ENCODE assay signal across 11 cellular contexts in the genomic region with DNA sequence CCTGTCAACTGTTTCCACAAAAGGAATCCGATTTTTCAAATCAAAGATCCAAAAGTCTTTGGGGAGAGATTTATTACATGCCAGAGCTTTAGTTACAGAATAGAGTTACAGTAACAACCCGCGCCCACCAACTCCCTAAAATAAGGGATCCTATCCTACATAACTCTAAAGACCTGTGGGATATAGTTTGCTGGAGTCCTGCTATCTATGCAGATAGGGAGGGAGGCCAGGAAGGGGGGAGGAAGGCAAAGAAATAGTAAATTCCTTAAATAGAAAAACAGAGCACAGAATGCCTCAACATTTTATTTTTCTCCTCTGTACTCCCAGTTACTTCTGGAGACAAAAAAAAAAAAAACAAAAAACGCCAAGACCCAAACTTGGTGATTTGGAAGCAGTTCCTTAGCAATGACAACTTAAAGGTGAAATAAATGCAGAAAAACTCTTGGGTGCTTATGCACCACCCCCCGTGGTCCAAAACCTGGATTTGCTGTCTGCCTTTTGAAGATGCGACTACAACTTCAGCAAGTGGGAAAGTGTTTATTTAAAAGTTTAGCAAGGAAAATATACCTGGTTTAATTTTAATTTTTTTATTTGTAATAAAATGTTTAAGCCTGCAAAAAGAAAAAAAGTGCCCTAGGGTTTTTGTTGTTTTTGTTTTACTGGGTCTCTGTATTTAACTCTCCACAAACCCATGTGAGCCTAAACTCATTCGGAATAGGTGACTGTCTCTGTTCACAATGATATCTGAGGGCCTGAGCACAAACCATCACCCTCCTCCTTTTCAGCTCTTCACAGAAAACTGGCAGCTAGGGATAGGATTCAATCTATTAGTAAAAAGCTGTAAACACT. TPM values are rescaled to one million over a fixed set of nuclear protein-coding genes. Genes with fewer than 3 reads are reported as not detected.
DNase-seq lines count a peak whose midpoint lies in the region; ATAC-seq and TF ChIP-seq lines count a peak whose summit lies in the region.
"Had no signal": no experiment of that assay in that cellular context is flagged by ENCODE, and none has a peak within 500 bp of the region (broad histone marks: within the 10 kb centered on the region; RNA-seq: fewer than 3 reads in every experiment).

No MANE protein-coding gene starts in this region.

- H3K36me3 ChIP-seq in mesenchymal stem cell (ENCODE audit: control insufficient read depth in 1 of 2, insufficient read depth in 2 of 2, low read depth in 1 of 2, low read length in 2 of 2) = no peaks in the 10 kb centered on the region

- no peak overlapping the region for H3K18ac ChIP-seq in mesenchymal stem cell (ENCODE audit: low read depth in 1 of 2, low read length in 2 of 2)

- H3K4me1 Mint-ChIP-seq in HFFc6 (ENCODE audit: low read depth) = peaks cover 61% of the 10 kb centered on the region
- H3K4me1 Mint-ChIP-seq in activated T-helper 1 cell treated with anti-CD3 and anti-CD28 coated beads, Interleukin-12 subunit alpha, Interleukin-12 subunit beta, Interleukin-2, Interleukin-4 antibody, amounts not matched to agents 30 ng/mL and 10 ng/mL and 1 ng/mL, durations not matched to agents 14 hours and 24 hours and 36 hours (ENCODE audit: low read depth) = peaks cover 6% of the 10 kb centered on the region

- no peak overlapping the region for H2BK15ac ChIP-seq in mesenchymal stem cell (ENCODE audit: low read depth, poor library complexity, severe bottlenecking)

- H3K4me3 Mint-ChIP-seq in HFFc6 = peak overlapping the region; percentile 88
- H3K4me3 Mint-ChIP-seq in activated T-helper 1 cell treated with anti-CD3 and anti-CD28 coated beads, Interleukin-12 subunit alpha, Interleukin-12 subunit beta, Interleukin-2, Interleukin-4 antibody, amounts not matched to agents 30 ng/mL and 10 ng/mL and 1 ng/mL, durations not matched to agents 14 hours and 24 hours and 36 hours = no peak overlapping the region
- H3K4me3 Mint-ChIP-seq: activated B cell treated with CpG ODN at 0.5 μM for 24 hours had no signal

- no peak overlapping the region for H2AK5ac ChIP-seq in mesenchymal stem cell (ENCODE audit: low read length, severe bottlenecking)

- H2BK120ac ChIP-seq in mesenchymal stem cell (ENCODE audit: low read depth, low read length) = no peak overlapping the region

- 34% methylated on average over 2 of the region's 7 CpGs for WGBS in mesenchymal stem cell

- H2AFZ ChIP-seq in mesenchymal stem cell (ENCODE audit: low read depth, low read length) = no peak overlapping the region

- no peak for DNase-seq in AG10803 (ENCODE audit: low read depth)
- no peak for DNase-seq in HFFc6
- DNase-seq in astrocyte of the hippocampus (ENCODE audit: low read depth, low spot score) = peak; percentile 33
- DNase-seq in mesenchymal stem cell = no peak
- DNase-seq in putamen (ENCODE audit: low spot score) = no peak
- DNase-seq in activated T-helper 1 cell treated with anti-CD3 and anti-CD28 coated beads, Interleukin-12 subunit alpha, Interleukin-12 subunit beta, Interleukin-2, Interleukin-4 antibody, amounts not matched to agents 30 ng/mL and 10 ng/mL and 1 ng/mL, durations not matched to agents 14 hours and 24 hours and 36 hours (ENCODE audit: low spot score) = no peak
- DNase-seq in NCI-H1436 treated with DMSO at 0.1 percent for 48 hours (lab: John Stamatoyannopoulos, UW) = no peak
- DNase-seq: activated B cell treated with CpG ODN at 0.5 μM for 24 hours, caudate nucleus, NCI-H1694 had no signal

- peaks cover 1% of the 10 kb centered on the region for H3K79me1 ChIP-seq in mesenchymal stem cell (replicated peaks; ENCODE audit: low read length, poor library complexity, severe bottlenecking)

- no peak overlapping the region for H2BK12ac ChIP-seq in mesenchymal stem cell (ENCODE audit: low read length in 2 of 2)

- H3K27me3 ChIP-seq in mesenchymal stem cell (ENCODE audit: control insufficient read depth in 1 of 2, insufficient read depth in 1 of 2, low read length in 2 of 2) = peaks cover 5 to 97% of the 10 kb centered on the region in 2 experiments

- no peak overlapping the region for H3K14ac ChIP-seq in mesenchymal stem cell (ENCODE audit: low read length in 2 of 2)

- H4K8ac ChIP-seq in mesenchymal stem cell (ENCODE audit: low read length) = no peak overlapping the region

- no peaks in the 10 kb centered on the region for H3K9me3 Mint-ChIP-seq in HFFc6
- no peaks in the 10 kb centered on the region for H3K9me3 Mint-ChIP-seq in activated T-helper 1 cell treated with anti-CD3 and anti-CD28 coated beads, Interleukin-12 subunit alpha, Interleukin-12 subunit beta, Interleukin-2, Interleukin-4 antibody, amounts not matched to agents 30 ng/mL and 10 ng/mL and 1 ng/mL, durations not matched to agents 14 hours and 24 hours and 36 hours

- TF ChIP-seq CTCF in AG10803 (conservative IDR thresholded peaks at IDR 0.05; ENCODE audit: low read length) = no peak
- no peak for TF ChIP-seq CTCF in HFFc6 (IDR thresholded peaks at IDR 0.05)

- H3K36me3 Mint-ChIP-seq in HFFc6 (ENCODE audit: low read depth) = peaks cover 5% of the 10 kb centered on the region
- peaks cover 3% of the 10 kb centered on the region for H3K36me3 Mint-ChIP-seq in activated T-helper 1 cell treated with anti-CD3 and anti-CD28 coated beads, Interleukin-12 subunit alpha, Interleukin-12 subunit beta, Interleukin-2, Interleukin-4 antibody, amounts not matched to agents 30 ng/mL and 10 ng/mL and 1 ng/mL, durations not matched to agents 14 hours and 24 hours and 36 hours (ENCODE audit: low read depth)

- peaks cover 17% of the 10 kb centered on the region for H3K4me1 ChIP-seq in mesenchymal stem cell (ENCODE audit: control insufficient read depth, insufficient read depth, low read depth, low read length)

- peak overlapping the region; percentile 35 for H3K9ac ChIP-seq in mesenchymal stem cell (ENCODE audit: low read length)

- intact Hi-C loops in activated T-helper 1 cell treated with anti-CD3 and anti-CD28 coated beads, Interleukin-12 subunit alpha, Interleukin-12 subunit beta, Interleukin-2, Interleukin-4 antibody, amounts not matched to agents 30 ng/mL and 10 ng/mL and 1 ng/mL, durations not matched to agents 14 hours and 24 hours and 36 hours (cut with micrococcal nuclease) = no loop called here

- peak overlapping the region; percentile 86 for H3K27ac ChIP-seq in mesenchymal stem cell (ENCODE audit: low read length, poor library complexity, severe bottlenecking)

- H2BK5ac ChIP-seq in mesenchymal stem cell (ENCODE audit: low read depth, low read length, poor library complexity, severe bottlenecking) = no peak overlapping the region

- no peak for ATAC-seq in HG03039 (IDR thresholded peaks at IDR 0.05; ENCODE audit: unreplicated experiment)

- H3K9me3 ChIP-seq in mesenchymal stem cell (ENCODE audit: control insufficient read depth, low read length) = no peaks in the 10 kb centered on the region

- H3K4me3 ChIP-seq in AG10803 (ENCODE audit: low read length) (peak overlapping the region; percentile 61), mesenchymal stem cell (ENCODE audit: insufficient read depth in 1 of 2, low read depth in 1 of 2, low read length in 2 of 2) (no peak overlapping the region)

- H3K23ac ChIP-seq in mesenchymal stem cell (ENCODE audit: low read length in 2 of 2) = no peak overlapping the region

- H3K27me3 Mint-ChIP-seq in HFFc6 (ENCODE audit: insufficient read depth) = no peaks in the 10 kb centered on the region; the same call in none of the 2 replicates
- peaks cover 83% of the 10 kb centered on the region for H3K27me3 Mint-ChIP-seq in activated T-helper 1 cell treated with anti-CD3 and anti-CD28 coated beads, Interleukin-12 subunit alpha, Interleukin-12 subunit beta, Interleukin-2, Interleukin-4 antibody, amounts not matched to agents 30 ng/mL and 10 ng/mL and 1 ng/mL, durations not matched to agents 14 hours and 24 hours and 36 hours (ENCODE audit: insufficient read depth)

- H4K91ac ChIP-seq in mesenchymal stem cell (ENCODE audit: low read length) = no peak overlapping the region

- peak overlapping the region; percentile 88 for H3K27ac Mint-ChIP-seq in HFFc6
- no peak overlapping the region for H3K27ac Mint-ChIP-seq in activated T-helper 1 cell treated with anti-CD3 and anti-CD28 coated beads, Interleukin-12 subunit alpha, Interleukin-12 subunit beta, Interleukin-2, Interleukin-4 antibody, amounts not matched to agents 30 ng/mL and 10 ng/mL and 1 ng/mL, durations not matched to agents 14 hours and 24 hours and 36 hours
- H3K27ac Mint-ChIP-seq: activated B cell treated with CpG ODN at 0.5 μM for 24 hours had no signal

- H3K4ac ChIP-seq in mesenchymal stem cell (ENCODE audit: low read depth in 1 of 2, low read length in 2 of 2) = no peak overlapping the region

- peak overlapping the region; percentile 89 for H3K4me2 ChIP-seq in mesenchymal stem cell (ENCODE audit: low read length, poor library complexity, severe bottlenecking)

RNA-seq across cellular contexts. Expression of a gene that starts 10.3 kb away (rescaled TPM):
- 10 to 100 TPM; 40.0 to 50.0 (median 45.4) TPM for total RNA-seq in HFFc6 (2021; fragmentation: NEBNext Ultra II Directional; extraction: Animal tissue kit (Norgen Biotek cat#: 25700))
- polyA plus RNA-seq in mesenchymal stem cell (2013, experiment 1 of 2) = 5.7 TPM
- 5.4 TPM for polyA plus RNA-seq in mesenchymal stem cell (2013, experiment 2 of 2)
- 0.13 and 0.15 TPM in 2 replicates for total RNA-seq in activated T-helper 1 cell treated with anti-CD3 and anti-CD28 coated beads, Interleukin-12 subunit alpha, Interleukin-12 subunit beta, Interleukin-2, Interleukin-4 antibody, amounts not matched to agents 30 ng/mL and 10 ng/mL and 1 ng/mL, durations not matched to agents 14 hours and 24 hours and 36 hours

RNA-seq across cellular contexts. Expression of a gene that starts 60.0 kb away (rescaled TPM):
- 100 to 1,000 TPM; 637 to 736 (median 692) TPM for total RNA-seq in HFFc6 (2021; fragmentation: NEBNext Ultra II Directional; extraction: Animal tissue kit (Norgen Biotek cat#: 25700))
- 1,135 TPM for polyA plus RNA-seq in mesenchymal stem cell (2013, experiment 1 of 2)
- 1,137 TPM for polyA plus RNA-seq in mesenchymal stem cell (2013, experiment 2 of 2)
- total RNA-seq in activated T-helper 1 cell treated with anti-CD3 and anti-CD28 coated beads, Interleukin-12 subunit alpha, Interleukin-12 subunit beta, Interleukin-2, Interleukin-4 antibody, amounts not matched to agents 30 ng/mL and 10 ng/mL and 1 ng/mL, durations not matched to agents 14 hours and 24 hours and 36 hours = 913 and 929 TPM in 2 replicates

Comparison
In these comparisons a context has a peak if more than half of its experiments do, and no peak if none do; other contexts are left out.
1. RNA of a gene that starts 10.3 kb away (total RNA-seq): 40.0 to 50.0 TPM in HFFc6; 0.13 to 0.15 TPM in activated T-helper 1 cell treated with anti-CD3 and anti-CD28 coated beads, Interleukin-12 subunit alpha, Interleukin-12 subunit beta, Interleukin-2, Interleukin-4 antibody, amounts not matched to agents 30 ng/mL and 10 ng/mL and 1 ng/mL, durations not matched to agents 14 hours and 24 hours and 36 hours; every median in the first group is over 10 times any median in the second.